Comparison of ENCODE assay signal across 11 cellular contexts in genomic region chr7:137986252-137987010, GRCh38. TPM values are rescaled to one million over a fixed set of nuclear protein-coding genes. Genes with fewer than 3 reads are reported as not detected.
DNase-seq lines count a peak whose midpoint lies in the region; ATAC-seq and TF ChIP-seq lines count a peak whose summit lies in the region.
"Had no signal": no experiment of that assay in that cellular context is flagged by ENCODE, and none has a peak within 500 bp of the region (broad histone marks: within the 10 kb centered on the region; RNA-seq: fewer than 3 reads in every experiment).

No MANE protein-coding gene starts in this region.

- no peaks in the 10 kb centered on the region for H3K27me3 Mint-ChIP-seq in natural killer cell (ENCODE audit: low read depth in 2 of 2)
- H3K27me3 Mint-ChIP-seq: activated naive CD8-positive, alpha-beta T cell treated with anti-CD3 and anti-CD28 coated beads for 36 hours had no signal

- H3K27ac Mint-ChIP-seq in natural killer cell = no peak overlapping the region

- TF ChIP-seq CTCF in GM06990 (IDR thresholded peaks at IDR 0.05; ENCODE audit: insufficient read depth, low read length, poor library complexity, severe bottlenecking) (peak; percentile 25), natural killer cell (IDR thresholded peaks at IDR 0.05) (no peak)

- H3K36me3 Mint-ChIP-seq in natural killer cell = no peaks in the 10 kb centered on the region

- H3K36me3 ChIP-seq in GM06990 (ENCODE audit: control insufficient read depth, insufficient read depth, low read length) (peaks cover 7% of the 10 kb centered on the region), adipocyte (ENCODE audit: control insufficient read depth, insufficient read depth, low read length, severe bottlenecking) (no peaks in the 10 kb centered on the region), skeletal muscle tissue (ENCODE audit: control insufficient read depth in 3 of 3, insufficient read depth in 3 of 3, low read length in 3 of 3) (no peaks in the 10 kb centered on the region)

- H3K27ac ChIP-seq in skeletal muscle tissue (ENCODE audit: low read depth, low read length) = peak overlapping the region; percentile 8

- no peak overlapping the region for H3K4me3 Mint-ChIP-seq in natural killer cell
- H3K4me3 Mint-ChIP-seq: activated naive CD8-positive, alpha-beta T cell treated with anti-CD3 and anti-CD28 coated beads for 36 hours had no signal

- H3K4me1 ChIP-seq in adipocyte (ENCODE audit: control insufficient read depth, insufficient read depth, low read length) (peaks cover 67% of the 10 kb centered on the region), skeletal muscle tissue (ENCODE audit: control insufficient read depth in 3 of 3, insufficient read depth in 3 of 3, low read length in 3 of 3) (peaks cover 56 to 82% (median 56%) of the 10 kb centered on the region in 3 donors)

- H3K9ac ChIP-seq in adipocyte (ENCODE audit: low read length) (peak overlapping the region; percentile 61), skeletal muscle tissue (ENCODE audit: low read depth in 1 of 3, low read length in 3 of 3) (no peak overlapping the region)

- no peaks in the 10 kb centered on the region for H3K27me3 ChIP-seq in GM06990 (replicated peaks; ENCODE audit: control insufficient read depth, insufficient read depth, low read length)
- H3K27me3 ChIP-seq in adipocyte (replicated peaks; ENCODE audit: control insufficient read depth, insufficient read depth, low read length) = no peaks in the 10 kb centered on the region
- H3K27me3 ChIP-seq in skeletal muscle tissue (ENCODE audit: control insufficient read depth in 3 of 3, insufficient read depth in 3 of 3, low read length in 3 of 3) = no peaks in the 10 kb centered on the region

- no peak for ATAC-seq in HG02970 (IDR thresholded peaks at IDR 0.05; ENCODE audit: low FRiP score, unreplicated experiment)
- ATAC-seq in natural killer cell = no peak
- no peak for ATAC-seq in HG02588 (IDR thresholded peaks at IDR 0.05; ENCODE audit: unreplicated experiment)

- H3K4me3 ChIP-seq in GM06990 (replicated peaks; ENCODE audit: low read depth, low read length) (peak overlapping the region; percentile 35), adipocyte (ENCODE audit: low read length) (peak overlapping the region; percentile 59), skeletal muscle tissue (ENCODE audit: low read length in 3 of 3) (peak overlapping the region in 1 of 3 donors; percentile 24)

- peaks cover 0 to 2% of the 10 kb centered on the region in 2 donors for H3K9me3 Mint-ChIP-seq in natural killer cell

- no peaks in the 10 kb centered on the region for H3K9me3 ChIP-seq in adipocyte (ENCODE audit: control insufficient read depth, low read length)
- no peaks in the 10 kb centered on the region for H3K9me3 ChIP-seq in skeletal muscle tissue (ENCODE audit: control insufficient read depth in 3 of 3, low read length in 3 of 3)

- H3K4me1 Mint-ChIP-seq in natural killer cell = peaks cover 15 to 22% of the 10 kb centered on the region in 2 donors

- DNase-seq in GM06990 (ENCODE audit: extremely low read depth, insufficient read length) (peak; percentile 51), adipocyte (ENCODE audit: low read depth) (peak; percentile 76), hepatic stellate cell (ENCODE audit: low spot score) (peak; percentile 73), SW480 (ENCODE audit: low spot score) (no peak), natural killer cell (no peak)
- DNase-seq: activated naive CD8-positive, alpha-beta T cell treated with anti-CD3 and anti-CD28 coated beads for 36 hours; H7; Karpas-422 had no signal

- intact Hi-C loops in natural killer cell (cut with micrococcal nuclease) = no loop called here

RNA-seq across cellular contexts. Expression of gene CREB3L2, which starts 15.5 kb away (rescaled TPM):
- total RNA-seq in skeletal muscle tissue = 12.5 TPM
- 10 to 100 TPM; 45.9 to 54.6 (median 52.5) TPM for total RNA-seq in natural killer cell

Comparison
In these comparisons a context has a peak if more than half of its experiments do, and no peak if none do; other contexts are left out.
1. DNase-seq: peak in GM06990 (single experiment), adipocyte (single experiment) and hepatic stellate cell (single experiment); none in SW480 (single experiment) and natural killer cell (single experiment).